In the genomic region with DNA sequence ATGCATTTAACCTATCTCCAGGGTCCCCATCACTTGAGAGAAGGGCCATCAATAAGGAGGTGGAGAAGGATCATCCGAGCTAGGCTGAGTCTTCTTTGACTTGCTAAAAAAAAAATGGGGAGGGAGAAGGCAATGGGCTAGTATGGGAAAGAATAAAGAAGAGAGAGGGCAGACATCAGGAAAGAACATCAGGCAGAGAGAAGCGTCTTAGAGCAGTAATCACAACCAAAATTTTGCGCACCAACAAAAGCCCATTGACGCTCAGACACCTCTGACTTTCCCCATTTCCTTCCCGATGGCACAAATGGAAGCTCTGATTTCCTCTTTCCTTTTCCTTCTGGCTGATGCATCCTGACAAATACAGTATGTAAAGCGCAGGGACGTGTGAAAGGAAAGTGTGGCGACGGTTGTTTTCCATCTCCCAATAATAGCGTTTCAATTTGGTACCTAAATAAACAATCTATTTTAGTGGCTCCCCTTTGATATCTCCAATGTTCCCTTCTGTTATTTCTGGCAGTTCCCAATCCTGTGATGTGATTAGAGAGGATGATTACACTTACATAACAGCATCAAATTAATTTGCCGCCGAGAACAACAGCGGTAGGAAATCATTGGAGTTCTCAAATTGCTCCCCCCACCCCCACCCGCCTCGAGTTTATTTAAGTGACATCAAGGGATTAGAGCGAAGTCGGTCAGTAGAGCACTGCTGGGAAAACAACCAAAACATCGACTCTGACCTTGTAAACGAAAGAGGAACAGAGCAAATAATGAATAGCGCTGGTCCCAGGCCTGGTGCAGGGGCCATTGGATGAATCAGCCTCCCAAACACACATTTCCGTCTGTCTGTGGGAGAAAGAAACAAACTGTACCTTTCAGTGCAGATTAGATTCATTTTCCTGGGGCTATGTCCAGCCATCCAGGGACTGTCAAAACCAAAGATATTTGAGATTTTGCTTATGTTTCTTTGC, we compare ENCODE assay signal across 9 cellular contexts.
DNase-seq lines count a peak whose midpoint lies in the region; ATAC-seq and TF ChIP-seq lines count a peak whose summit lies in the region.
"Had no signal": no experiment of that assay in that cellular context is flagged by ENCODE, and none has a peak within 500 bp of the region (broad histone marks: within the 10 kb centered on the region; RNA-seq: fewer than 3 reads in every experiment).

No MANE protein-coding gene starts in this region.

- no peaks in the 10 kb centered on the region for H3K9me3 ChIP-seq in right atrium auricular region
- H3K9me3 ChIP-seq in gastrocnemius medialis = no peaks in the 10 kb centered on the region
- H3K9me3 ChIP-seq: suprapubic skin had no signal

- no peaks in the 10 kb centered on the region for H3K36me3 ChIP-seq in right atrium auricular region
- no peaks in the 10 kb centered on the region for H3K36me3 ChIP-seq in gastrocnemius medialis
- H3K36me3 ChIP-seq: suprapubic skin had no signal

- in situ Hi-C loops in gastrocnemius medialis (cut with MboI; ENCODE audit: low sequenced_read_pairs in 4 of 4) = no loop called here

- POLR2A ChIA-PET in HEK293T (lab: Yijun Ruan, JAX) = no interaction called here

- H3K27ac ChIP-seq in right atrium auricular region = peak overlapping the region; percentile 69 to 85
- peak overlapping the region; percentile 77 to 88 (median 80) for H3K27ac ChIP-seq in gastrocnemius medialis
- H3K27ac ChIP-seq: suprapubic skin had no signal

- TF ChIP-seq CTCF in right atrium auricular region (IDR thresholded peaks at IDR 0.05) (no peak), gastrocnemius medialis (IDR thresholded peaks at IDR 0.05 in 4 of 5, conservative IDR thresholded peaks at IDR 0.05 in 1 of 5) (no peak)

- CTCF ChIA-PET in HEK293T (lab: Yijun Ruan, JAX) = no interaction called here

- DNase-seq in HEK293T (ENCODE audit: extremely low spot score) (peak; percentile 10), amygdala (lab: John Stamatoyannopoulos, UW) (peak in 40 of 56 donors; percentile 1 to 75 (median 29)), right atrium auricular region (ENCODE audit: low spot score) (peak; percentile 67), gastrocnemius medialis (peak; percentile 22 to 61), NCI-H2081 treated with DMSO at 0.1 percent for 48 hours (lab: John Stamatoyannopoulos, UW) (no peak)

- H3K4me1 ChIP-seq in right atrium auricular region = peaks cover 0 to 18% of the 10 kb centered on the region in 2 donors
- peaks cover 20 to 24% of the 10 kb centered on the region in 2 donors for H3K4me1 ChIP-seq in gastrocnemius medialis
- H3K4me1 ChIP-seq: suprapubic skin had no signal

- peak; percentile 73 to 91 for ATAC-seq in gastrocnemius medialis
- no peak for ATAC-seq in GM21381 (IDR thresholded peaks at IDR 0.05; ENCODE audit: unreplicated experiment)
- ATAC-seq in GM21526 (IDR thresholded peaks at IDR 0.05; ENCODE audit: low FRiP score, unreplicated experiment) = no peak
- ATAC-seq in HG02763 (IDR thresholded peaks at IDR 0.05; ENCODE audit: unreplicated experiment) = no peak

- H3K27me3 ChIP-seq in right atrium auricular region (no peaks in the 10 kb centered on the region), gastrocnemius medialis (no peaks in the 10 kb centered on the region)
- H3K27me3 ChIP-seq: suprapubic skin had no signal

- intact Hi-C loops in gastrocnemius medialis (cut with DNase I; ENCODE audit: low total_unique reads) = loop anchor here (5.0 kb wide), 2 partner anchors 160 to 165 kb away; no protein-coding TSS in a partner anchor

- H3K4me3 ChIP-seq in right atrium auricular region = peak overlapping the region; percentile 13 to 24
- peak overlapping the region; percentile 45 to 47 (median 46) for H3K4me3 ChIP-seq in gastrocnemius medialis
- H3K4me3 ChIP-seq: suprapubic skin had no signal

- no peak for TF ChIP-seq POLR2A in gastrocnemius medialis (IDR thresholded peaks at IDR 0.05)

TF ChIP-seq in HEK293T, 16 proteins besides CTCF, POLR2A, EP300 and RAD21:
- TF ChIP-seq SP1 (IDR thresholded peaks at IDR 0.05) = no peak
- TF ChIP-seq LEF1 (IDR thresholded peaks at IDR 0.05; ENCODE audit: borderline replicate concordance) = no peak
- TF ChIP-seq L3MBTL2 (conservative IDR thresholded peaks at IDR 0.05) = no peak
- no peak for TF ChIP-seq CTBP1 (IDR thresholded peaks at IDR 0.05; ENCODE audit: borderline replicate concordance)
- TF ChIP-seq FOXM1 (IDR thresholded peaks at IDR 0.05; ENCODE audit: borderline replicate concordance) = no peak
- TF ChIP-seq HDGF (IDR thresholded peaks at IDR 0.05; ENCODE audit: borderline replicate concordance) = no peak
- TF ChIP-seq ELF4 (IDR thresholded peaks at IDR 0.05) = no peak
- TF ChIP-seq NFRKB (IDR thresholded peaks at IDR 0.05) = no peak
- TF ChIP-seq PKNOX1 (IDR thresholded peaks at IDR 0.05) = no peak
- TF ChIP-seq FOXK2 (IDR thresholded peaks at IDR 0.05) = no peak
- no peak for TF ChIP-seq ARNT (IDR thresholded peaks at IDR 0.05)

Comparison
In these comparisons a context has a peak if more than half of its experiments do, and no peak if none do; other contexts are left out.
1. ATAC-seq: peak in gastrocnemius medialis (2 of 2); none in GM21381 (single experiment), GM21526 (single experiment) and HG02763 (single experiment).